ENCODE assay signal across 26 cellular contexts in the genomic region with DNA sequence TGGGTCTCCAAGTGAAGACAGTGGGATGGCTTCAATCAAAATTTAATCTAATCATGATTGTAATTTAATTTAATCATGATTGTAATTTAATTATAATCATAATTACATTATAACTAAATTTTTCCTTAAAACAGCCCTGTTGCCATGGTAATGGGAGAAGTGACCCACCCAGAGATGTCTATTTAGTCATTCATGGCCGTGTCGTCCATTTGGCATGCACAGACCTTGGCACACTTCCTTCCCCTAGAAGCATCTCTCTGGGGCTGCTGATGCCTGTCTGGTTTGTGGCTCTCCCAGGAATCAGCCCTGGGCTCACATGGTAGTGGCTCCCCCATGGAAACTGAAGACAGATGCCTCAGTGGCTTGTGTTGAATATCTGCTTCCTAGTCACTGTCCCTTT. TPM values are rescaled to one million over a fixed set of nuclear protein-coding genes. Genes with fewer than 3 reads are reported as not detected.
DNase-seq lines count a peak whose midpoint lies in the region; FAIRE-seq and TF ChIP-seq lines count a peak whose summit lies in the region.
"Had no signal": no experiment of that assay in that cellular context is flagged by ENCODE, and none has a peak within 500 bp of the region (broad histone marks: within the 10 kb centered on the region; RNA-seq: fewer than 3 reads in every experiment).

No MANE protein-coding gene starts in this region.

- H3K23ac ChIP-seq in H9 (ENCODE audit: insufficient read length, low read depth, low read length), result no peak overlapping the region

- no peaks in the 10 kb centered on the region for H3K79me2 ChIP-seq in H9 (ENCODE audit: insufficient read depth, low read length)

- no peak overlapping the region for H3K27ac ChIP-seq in H9 (ENCODE audit: insufficient read length, low read depth, low read length)
- H3K27ac ChIP-seq: SK-N-MC had no signal

- H3K9me3 ChIP-seq in H9 (ENCODE audit: control insufficient read depth, low read depth, low read length), result no peaks in the 10 kb centered on the region
- H3K9me3 ChIP-seq: BE2C had no signal

- H3K9me3 Mint-ChIP-seq in H9, result no peaks in the 10 kb centered on the region
- H3K9me3 Mint-ChIP-seq: GM23338 had no signal

- no peak overlapping the region for H3K4ac ChIP-seq in H9 (ENCODE audit: low read depth, low read length)

- H3T11ph ChIP-seq in H9 (ENCODE audit: low read length), result no peak overlapping the region

- no CpG with 5 or more reads among the region's 2 CpGs for WGBS in H9 (ENCODE audit: extremely low coverage, insufficient read length, low lambda C conversion rate)

- H3K36me3 Mint-ChIP-seq in H9 (ENCODE audit: insufficient read depth in 1 of 3, low read depth in 3 of 3), result no peaks in the 10 kb centered on the region
- H3K36me3 Mint-ChIP-seq: CD4-positive, CD25-positive, alpha-beta regulatory T cell had no signal

- no peak overlapping the region for H2AFZ ChIP-seq in H9 (ENCODE audit: low read length)
- H2AFZ ChIP-seq: GM23338 had no signal

- H3K27ac Mint-ChIP-seq in H9, result no peak overlapping the region
- H3K27ac Mint-ChIP-seq: CD4-positive, CD25-positive, alpha-beta regulatory T cell; GM23338 had no signal

- no peak overlapping the region for H2BK12ac ChIP-seq in H9 (ENCODE audit: insufficient read length, low read depth, low read length)

- no peak overlapping the region for H3K4me2 ChIP-seq in H9 (ENCODE audit: insufficient read depth, insufficient read length, low read length)
- H3K4me2 ChIP-seq: GM23338 had no signal

- no peak for TF ChIP-seq CTCF in fibroblast of mammary gland (conservative IDR thresholded peaks at IDR 0.05; ENCODE audit: control insufficient read depth, insufficient read depth, low read depth, low read length)
- TF ChIP-seq CTCF in H9 (conservative IDR thresholded peaks at IDR 0.05), result no peak

- no peaks in the 10 kb centered on the region for H3K4me1 ChIP-seq in H9 (ENCODE audit: insufficient read depth, low read length)
- H3K4me1 ChIP-seq: BE2C had no signal

- no peak overlapping the region for H3K14ac ChIP-seq in H9 (ENCODE audit: insufficient read depth, low read length)

- H3K27me3 ChIP-seq in H9 (ENCODE audit: insufficient read depth, low read length), result no peaks in the 10 kb centered on the region
- H3K27me3 ChIP-seq: BE2C had no signal

- no peak overlapping the region for H2AK5ac ChIP-seq in H9 (ENCODE audit: insufficient read length, low read length)

- H3K23me2 ChIP-seq in H9 (ENCODE audit: insufficient read length, low read depth, low read length, poor library complexity, severe bottlenecking), result no peaks in the 10 kb centered on the region

- H3K9ac ChIP-seq in H9 (ENCODE audit: extremely low read depth, insufficient read length, low read length), result no peak overlapping the region

- H2BK5ac ChIP-seq in H9 (ENCODE audit: insufficient read length, low read length), result no peak overlapping the region

- no peaks in the 10 kb centered on the region for H3K4me1 Mint-ChIP-seq in H9
- H3K4me1 Mint-ChIP-seq: CD4-positive, CD25-positive, alpha-beta regulatory T cell; GM23338 had no signal

- H3K79me1 ChIP-seq in H9 (ENCODE audit: insufficient read depth, low read depth, low read length, poor library complexity, severe bottlenecking), result no peaks in the 10 kb centered on the region

- intact Hi-C loops in head of caudate nucleus (cut with DNase I), result no loop called here

- no peak for FAIRE-seq in frontal cortex (lab: Jason Lieb, UNC)
- FAIRE-seq: A204.1, HepG2 had no signal

- H4K20me1 ChIP-seq in H9 (ENCODE audit: control insufficient read depth, insufficient read depth, insufficient read length), result no peaks in the 10 kb centered on the region

- H4K8ac ChIP-seq in H9 (replicated peaks; ENCODE audit: insufficient read length, low read depth, low read length), result no peak overlapping the region

- no peak overlapping the region for H2BK20ac ChIP-seq in H9 (ENCODE audit: low read depth, low read length, poor library complexity, severe bottlenecking)

- H3K18ac ChIP-seq in H9 (ENCODE audit: insufficient read length, low read depth, low read length), result no peak overlapping the region

- H3K4me3 ChIP-seq in fibroblast of mammary gland (ENCODE audit: control insufficient read depth, low read depth, low read length), result no peak overlapping the region
- H3K4me3 ChIP-seq: GM12878, GM23338, SK-N-MC had no signal

- H3K27me3 Mint-ChIP-seq in H9 (ENCODE audit: low read depth), result no peaks in the 10 kb centered on the region; the same call in 1 of the 2 replicates

- H2BK15ac ChIP-seq in H9 (ENCODE audit: low read depth, low read length), result no peak overlapping the region

- DNase-seq in EH (ENCODE audit: low read depth) (peak; percentile 61), HS-5 (ENCODE audit: low read depth) (peak; percentile 38), RPMI7951 (ENCODE audit: low read depth) (peak; percentile 21), fibroblast of mammary gland (ENCODE audit: low read depth) (peak; percentile 42), head of caudate nucleus (no peak), H9 (no peak), NCI-H345 (lab: John Stamatoyannopoulos, UW) (no peak), frontal cortex (ENCODE audit: low spot score in 2 of 2) (no peak)
- DNase-seq: BE2C; CD4-positive, CD25-positive, alpha-beta regulatory T cell; KG1; NCI-H1105 treated with DMSO at 0.1 percent for 48 hours; NCI-H1694; NCI-H2081; NCI-H2171 treated with DMSO at 0.1 percent for 48 hours; NCI-H446; NCI-H526 treated with DMSO at 0.1 percent for 48 hours; OCI-M1; RPMI8226; SHP77; SW 1271 had no signal

- H4K91ac ChIP-seq in H9 (ENCODE audit: insufficient read length, low read depth, low read length), result no peak overlapping the region

- H4K5ac ChIP-seq in H9 (ENCODE audit: insufficient read length, low read depth, low read length), result no peak overlapping the region

- no peak overlapping the region for H2BK120ac ChIP-seq in H9 (ENCODE audit: low read depth, low read length, poor library complexity, severe bottlenecking)

- no peak overlapping the region for H3K56ac ChIP-seq in H9 (ENCODE audit: insufficient read length, low read depth, low read length)

- H3K4me3 Mint-ChIP-seq in H9, result no peak overlapping the region
- H3K4me3 Mint-ChIP-seq: CD4-positive, CD25-positive, alpha-beta regulatory T cell; GM23338 had no signal

RNA-seq across cellular contexts. Expression of gene P4HA3, which starts 27.0 kb away (rescaled TPM):
- 5.2 and 7.7 TPM in 2 replicates for total RNA-seq in RPMI7951 (2014; rRNA removed; shearing (Covaris generic))
- total RNA-seq in H9 (2021) (not detected in 2 replicates), frontal cortex (0.41 TPM)
- total RNA-seq: CD4-positive, CD25-positive, alpha-beta regulatory T cell; GM12878; GM23338; HepG2 had no signal

Comparison
In these comparisons a context has a peak if more than half of its experiments do, and no peak if none do; other contexts are left out.
1. DNase-seq: peak in EH (single experiment), HS-5 (single experiment), RPMI7951 (single experiment) and fibroblast of mammary gland (single experiment); none in head of caudate nucleus (0 of 42), H9 (single experiment), NCI-H345 (single experiment) and frontal cortex (0 of 2).